Comparison of ENCODE assay signal across 2 cellular contexts in genomic region chr14:104362761-104363605, GRCh38.
TF ChIP-seq lines count a peak whose summit lies in the region.

No MANE protein-coding gene starts in this region.

TF ChIP-seq in SK-N-SH, 30 proteins besides CTCF, POLR2A, EP300 and RAD21 (continued from another document):
- TF ChIP-seq, protein P1, sequence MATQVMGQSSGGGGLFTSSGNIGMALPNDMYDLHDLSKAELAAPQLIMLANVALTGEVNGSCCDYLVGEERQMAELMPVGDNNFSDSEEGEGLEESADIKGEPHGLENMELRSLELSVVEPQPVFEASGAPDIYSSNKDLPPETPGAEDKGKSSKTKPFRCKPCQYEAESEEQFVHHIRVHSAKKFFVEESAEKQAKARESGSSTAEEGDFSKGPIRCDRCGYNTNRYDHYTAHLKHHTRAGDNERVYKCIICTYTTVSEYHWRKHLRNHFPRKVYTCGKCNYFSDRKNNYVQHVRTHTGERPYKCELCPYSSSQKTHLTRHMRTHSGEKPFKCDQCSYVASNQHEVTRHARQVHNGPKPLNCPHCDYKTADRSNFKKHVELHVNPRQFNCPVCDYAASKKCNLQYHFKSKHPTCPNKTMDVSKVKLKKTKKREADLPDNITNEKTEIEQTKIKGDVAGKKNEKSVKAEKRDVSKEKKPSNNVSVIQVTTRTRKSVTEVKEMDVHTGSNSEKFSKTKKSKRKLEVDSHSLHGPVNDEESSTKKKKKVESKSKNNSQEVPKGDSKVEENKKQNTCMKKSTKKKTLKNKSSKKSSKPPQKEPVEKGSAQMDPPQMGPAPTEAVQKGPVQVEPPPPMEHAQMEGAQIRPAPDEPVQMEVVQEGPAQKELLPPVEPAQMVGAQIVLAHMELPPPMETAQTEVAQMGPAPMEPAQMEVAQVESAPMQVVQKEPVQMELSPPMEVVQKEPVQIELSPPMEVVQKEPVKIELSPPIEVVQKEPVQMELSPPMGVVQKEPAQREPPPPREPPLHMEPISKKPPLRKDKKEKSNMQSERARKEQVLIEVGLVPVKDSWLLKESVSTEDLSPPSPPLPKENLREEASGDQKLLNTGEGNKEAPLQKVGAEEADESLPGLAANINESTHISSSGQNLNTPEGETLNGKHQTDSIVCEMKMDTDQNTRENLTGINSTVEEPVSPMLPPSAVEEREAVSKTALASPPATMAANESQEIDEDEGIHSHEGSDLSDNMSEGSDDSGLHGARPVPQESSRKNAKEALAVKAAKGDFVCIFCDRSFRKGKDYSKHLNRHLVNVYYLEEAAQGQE (IDR thresholded peaks at IDR 0.05; ENCODE audit: low read depth, low read length), result no peak
- TF ChIP-seq RFX5 (IDR thresholded peaks at IDR 0.05; ENCODE audit: low read length) (no peak), POLR2AphosphoS5 (IDR thresholded peaks at IDR 0.05; ENCODE audit: low read depth, low read length) (no peak), EZH2phosphoT487 (IDR thresholded peaks at IDR 0.05; ENCODE audit: borderline replicate concordance, low read depth) (no peak), CHD2 (IDR thresholded peaks at IDR 0.05; ENCODE audit: low read length, partially characterized antibody) (no peak), TEAD4 (IDR thresholded peaks at IDR 0.05; ENCODE audit: borderline replicate concordance, insufficient read depth) (no peak), MXI1 (IDR thresholded peaks at IDR 0.05; ENCODE audit: low read depth, low read length) (no peak), USF1 (IDR thresholded peaks at IDR 0.05; ENCODE audit: borderline replicate concordance, low read depth) (no peak), FOSL2 (IDR thresholded peaks at IDR 0.05; ENCODE audit: borderline replicate concordance, low read depth) (no peak), MAX (IDR thresholded peaks at IDR 0.05; ENCODE audit: low read depth) (no peak), FOXM1 (IDR thresholded peaks at IDR 0.05; ENCODE audit: low read depth) (no peak), NFIC (IDR thresholded peaks at IDR 0.05; ENCODE audit: borderline replicate concordance) (no peak), GATA2 (CRISPR knock-in tag; IDR thresholded peaks at IDR 0.05) (no peak)

TF ChIP-seq in SK-N-SH treated with all-trans-retinoic acid at 6 μM for 48 hours, 23 proteins besides CTCF, POLR2A, EP300 and RAD21 (continued from another document):
- TF ChIP-seq POU6F1 (CRISPR knock-in tag; IDR thresholded peaks at IDR 0.05; ENCODE audit: borderline replicate concordance, low read depth), result no peak
- no peak for TF ChIP-seq CSDC2 (CRISPR knock-in tag; IDR thresholded peaks at IDR 0.05)
